8 cellular contexts compared by ENCODE assay signal in genomic region chr6:4776967-4777925, GRCh38. TPM values are rescaled to one million over a fixed set of nuclear protein-coding genes. Genes with fewer than 3 reads are reported as not detected.
DNase-seq lines count a peak whose midpoint lies in the region; ATAC-seq and TF ChIP-seq lines count a peak whose summit lies in the region.

No MANE protein-coding gene starts in this region.

- peaks cover 43 to 55% (median 51%) of the 10 kb centered on the region in 10 experiments for H3K4me1 ChIP-seq in BLaER1 treated with 17β-estradiol and CSF1 and Interleukin-3, amounts not matched to agents 10 nM and 100 nM
- no peaks in the 10 kb centered on the region for H3K4me1 ChIP-seq in breast epithelium
- peaks cover 2 to 37% of the 10 kb centered on the region in 2 donors for H3K4me1 ChIP-seq in left lung

- ATAC-seq in GM21723 (IDR thresholded peaks at IDR 0.05; ENCODE audit: unreplicated experiment) (peak; percentile 20), left lung (no peak), HG03565 (IDR thresholded peaks at IDR 0.05; ENCODE audit: unreplicated experiment) (no peak), HG02798 (IDR thresholded peaks at IDR 0.05; ENCODE audit: poor library complexity, unreplicated experiment) (no peak)
- ATAC-seq in stimulated activated effector memory CD8-positive, alpha-beta T cell treated with anti-CD3 and anti-CD28 coated beads, Interleukin-12 subunit alpha, Interleukin-12 subunit beta, amount 100 ng/mL, for 72 hours, result no peak

- TF ChIP-seq POLR2A in Raji (IDR thresholded peaks at IDR 0.05; ENCODE audit: insufficient read depth, low read depth, low read length) (0 out of 2 replicates have a peak, but pooled peaks have one; percentile 30), breast epithelium (IDR thresholded peaks at IDR 0.05) (no peak)

- peak overlapping the region; percentile 87 to 96 (median 94) for H3K9ac ChIP-seq in BLaER1 treated with 17β-estradiol and CSF1 and Interleukin-3, amounts not matched to agents 10 nM and 100 nM

- H4K20me1 ChIP-seq in BLaER1 treated with 17β-estradiol and CSF1 and Interleukin-3, amounts not matched to agents 10 nM and 100 nM, result peaks cover 29 to 49% (median 47%) of the 10 kb centered on the region in 11 experiments; a peak in 21 of 22 replicates

- H3K9me3 ChIP-seq in BLaER1 treated with 17β-estradiol and CSF1 and Interleukin-3, amounts not matched to agents 10 nM and 100 nM (replicated peaks in 1 of 11), result peaks cover 0 to 16% (median 12%) of the 10 kb centered on the region in 11 experiments; a peak in 13 of 22 replicates
- H3K9me3 ChIP-seq in breast epithelium, result peaks cover 0 to 8% of the 10 kb centered on the region in 2 donors
- H3K9me3 ChIP-seq in left lung, result no peaks in the 10 kb centered on the region

- no peaks in the 10 kb centered on the region; a peak in 2 of 22 replicates for H3K36me3 ChIP-seq in BLaER1 treated with 17β-estradiol and CSF1 and Interleukin-3, amounts not matched to agents 10 nM and 100 nM
- H3K36me3 ChIP-seq in breast epithelium, result no peaks in the 10 kb centered on the region
- no peaks in the 10 kb centered on the region for H3K36me3 ChIP-seq in left lung

- no peak for DNase-seq in breast epithelium (ENCODE audit: low spot score in 2 of 2)
- DNase-seq in left lung, result peak in 1 of 2 donors; percentile 39
- peak in 1 of 2 donors; percentile 68 for DNase-seq in stimulated activated effector memory CD8-positive, alpha-beta T cell treated with anti-CD3 and anti-CD28 coated beads, Interleukin-12 subunit alpha, Interleukin-12 subunit beta, amount 100 ng/mL, for 72 hours (ENCODE audit: low spot score in 2 of 2)

- H3K9me3 Mint-ChIP-seq in stimulated activated effector memory CD8-positive, alpha-beta T cell treated with anti-CD3 and anti-CD28 coated beads, Interleukin-12 subunit alpha, Interleukin-12 subunit beta, amount 100 ng/mL, for 72 hours, result peaks cover 2% of the 10 kb centered on the region

- peaks cover 10% of the 10 kb centered on the region for H3K36me3 Mint-ChIP-seq in stimulated activated effector memory CD8-positive, alpha-beta T cell treated with anti-CD3 and anti-CD28 coated beads, Interleukin-12 subunit alpha, Interleukin-12 subunit beta, amount 100 ng/mL, for 72 hours

- H3K27me3 ChIP-seq in BLaER1 treated with 17β-estradiol and CSF1 and Interleukin-3, amounts not matched to agents 10 nM and 100 nM, result no peaks in the 10 kb centered on the region
- H3K27me3 ChIP-seq in breast epithelium, result no peaks in the 10 kb centered on the region
- H3K27me3 ChIP-seq in left lung, result peaks cover 0 to 9% of the 10 kb centered on the region in 2 donors

- peak overlapping the region; percentile 86 for H3K27ac Mint-ChIP-seq in stimulated activated effector memory CD8-positive, alpha-beta T cell treated with anti-CD3 and anti-CD28 coated beads, Interleukin-12 subunit alpha, Interleukin-12 subunit beta, amount 100 ng/mL, for 72 hours

- H3K4me2 ChIP-seq in BLaER1 treated with 17β-estradiol and CSF1 and Interleukin-3, amounts not matched to agents 10 nM and 100 nM, result peak overlapping the region; percentile 80 to 93 (median 89)

- TF ChIP-seq CTCF in breast epithelium (IDR thresholded peaks at IDR 0.05), result no peak
- no peak for TF ChIP-seq CTCF in left lung (IDR thresholded peaks at IDR 0.05)

- peak overlapping the region; percentile 66 to 87 (median 79) for H3K4me3 ChIP-seq in BLaER1 treated with 17β-estradiol and CSF1 and Interleukin-3, amounts not matched to agents 10 nM and 100 nM
- H3K4me3 ChIP-seq in breast epithelium (peak overlapping the region; percentile 65 to 87 (median 80)), left lung (peak overlapping the region; percentile 43 to 58)

- H3K27ac ChIP-seq in BLaER1 treated with 17β-estradiol and CSF1 and Interleukin-3, amounts not matched to agents 10 nM and 100 nM, result peak overlapping the region; percentile 4 to 97 (median 90); a peak in 21 of 22 replicates
- peak overlapping the region; percentile 81 to 94 for H3K27ac ChIP-seq in breast epithelium
- H3K27ac ChIP-seq in left lung, result peak overlapping the region in 1 of 2 donors; percentile 81

- intact Hi-C loops in breast epithelium (cut with DNase I; ENCODE audit: low total_unique reads), result no loop called here
- intact Hi-C loops in left lung (cut with DNase I), result no loop called here

- H3K4me3 Mint-ChIP-seq in stimulated activated effector memory CD8-positive, alpha-beta T cell treated with anti-CD3 and anti-CD28 coated beads, Interleukin-12 subunit alpha, Interleukin-12 subunit beta, amount 100 ng/mL, for 72 hours, result peak overlapping the region; percentile 95

- peaks cover 50% of the 10 kb centered on the region for H3K4me1 Mint-ChIP-seq in stimulated activated effector memory CD8-positive, alpha-beta T cell treated with anti-CD3 and anti-CD28 coated beads, Interleukin-12 subunit alpha, Interleukin-12 subunit beta, amount 100 ng/mL, for 72 hours

RNA-seq across cellular contexts. Expression of gene CDYL, which starts 1.0 kb away (rescaled TPM):
- total RNA-seq in breast epithelium, result 10 to 100 TPM; 32.9 to 58.0 (median 40.0) TPM
- total RNA-seq in left lung, result 10 to 100 TPM; 28.2 to 29.5 TPM
